11 cellular contexts compared by ENCODE assay signal in genomic region chr12:108122072-108122471, GRCh38. TPM values are rescaled to one million over a fixed set of nuclear protein-coding genes. Genes with fewer than 3 reads are reported as not detected.
"Had no signal": no experiment of that assay in that cellular context is flagged by ENCODE, and none has a peak within 500 bp of the region (broad histone marks: within the 10 kb centered on the region; RNA-seq: fewer than 3 reads in every experiment).

No MANE protein-coding gene starts in this region.

- H3K9me3 ChIP-seq: HAP-1 had no signal

- H3K4me3 Mint-ChIP-seq: GM23338, H9, HFFc6 had no signal

- H2AFZ ChIP-seq: GM23248 had no signal

- FAIRE-seq: H1, H54 had no signal

- ATAC-seq: GM23338, HCT116 had no signal

- H3K4me1 ChIP-seq: HAP-1 had no signal

- H3K4me3 ChIP-seq: GM23248, GM23338, HAP-1 had no signal

- H3K9me3 Mint-ChIP-seq: GM23338 had no signal

- H3K4me2 ChIP-seq: GM23338 had no signal

- H3K9ac ChIP-seq: GM23248 had no signal

- H3K36me3 ChIP-seq: HAP-1 had no signal

- H3K27ac ChIP-seq: GM23248 had no signal

- DNase-seq: GM23248, GOT3, H7, H9, HCEC 1CT, HFFc6 had no signal

- H3K27ac Mint-ChIP-seq: GM23338, H9, HFFc6 had no signal

RNA-seq across cellular contexts. Expression of gene WSCD2, which starts 7.0 kb away (rescaled TPM):
- total RNA-seq: GM23248, HFFc6 had no signal
- polyA plus RNA-seq: GM23248 had no signal
